In genomic region chr1:244813327-244813726, GRCh38 we compare ENCODE assay signal across 27 cellular contexts.
"Had no signal": no experiment of that assay in that cellular context is flagged by ENCODE, and none has a peak within 500 bp of the region (broad histone marks: within the 10 kb centered on the region; RNA-seq: fewer than 3 reads in every experiment).

No MANE protein-coding gene starts in this region.

- H3K27ac Mint-ChIP-seq: naive thymus-derived CD4-positive, alpha-beta T cell; nephron; neural progenitor cell; stimulated activated naive CD8-positive, alpha-beta T cell treated with anti-CD3 and anti-CD28 coated beads, Interleukin-15, Interleukin-2, amounts not matched to agents 100 ng/mL and 50 ng/mL, for 24 hours had no signal

- H3K4me1 ChIP-seq: esophagus muscularis mucosa, foreskin keratinocyte, gastroesophageal sphincter, neural progenitor cell, prostate gland, right atrium auricular region, sigmoid colon, tibial nerve, upper lobe of right lung, uterus had no signal

- H3K9me3 Mint-ChIP-seq: memory B cell; naive thymus-derived CD4-positive, alpha-beta T cell; nephron; neural progenitor cell; stimulated activated naive B cell treated with anti-CD40 and anti-IgM and Interleukin-4, amounts not matched to agents 10 μg/mL and 1 μg/mL and 100 μg/mL, for 72 hours; stimulated activated naive CD8-positive, alpha-beta T cell treated with anti-CD3 and anti-CD28 coated beads, Interleukin-15, Interleukin-2, amounts not matched to agents 100 ng/mL and 50 ng/mL, for 24 hours had no signal

- H3K36me3 Mint-ChIP-seq: memory B cell, neural progenitor cell had no signal

- H3K4me1 Mint-ChIP-seq: nephron had no signal

- H3K9ac ChIP-seq: neural progenitor cell had no signal

- H3K4me2 ChIP-seq: hepatocyte, neural progenitor cell had no signal

- H2AFZ ChIP-seq: hepatocyte, neural progenitor cell had no signal

- ATAC-seq: foreskin keratinocyte; gastroesophageal sphincter; heart left ventricle; left lobe of liver; naive thymus-derived CD4-positive, alpha-beta T cell; stimulated activated naive B cell treated with anti-CD40 and anti-IgM and Interleukin-4, amounts not matched to agents 10 μg/mL and 1 μg/mL and 100 μg/mL, for 72 hours; upper lobe of right lung had no signal

- H3K27me3 Mint-ChIP-seq: memory B cell; stimulated activated naive B cell treated with anti-CD40 and anti-IgM and Interleukin-4, amounts not matched to agents 10 μg/mL and 1 μg/mL and 100 μg/mL, for 72 hours; stimulated activated naive CD8-positive, alpha-beta T cell treated with anti-CD3 and anti-CD28 coated beads, Interleukin-15, Interleukin-2, amounts not matched to agents 100 ng/mL and 50 ng/mL, for 24 hours had no signal

- H3K4me3 Mint-ChIP-seq: memory B cell; naive thymus-derived CD4-positive, alpha-beta T cell; nephron; neural progenitor cell; stimulated activated naive B cell treated with anti-CD40 and anti-IgM and Interleukin-4, amounts not matched to agents 10 μg/mL and 1 μg/mL and 100 μg/mL, for 72 hours; stimulated activated naive CD8-positive, alpha-beta T cell treated with anti-CD3 and anti-CD28 coated beads, Interleukin-15, Interleukin-2, amounts not matched to agents 100 ng/mL and 50 ng/mL, for 24 hours had no signal

- H3K27ac ChIP-seq: dorsolateral prefrontal cortex, esophagus muscularis mucosa, foreskin keratinocyte, gastroesophageal sphincter, heart left ventricle, hepatocyte, neural progenitor cell, prostate gland, right atrium auricular region, sigmoid colon, thoracic aorta, tibial nerve, upper lobe of right lung, uterus had no signal

- H3K27me3 ChIP-seq: dorsolateral prefrontal cortex, right atrium auricular region, sigmoid colon, tibial nerve, upper lobe of right lung, uterus had no signal

- H3K36me3 ChIP-seq: esophagus muscularis mucosa, gastroesophageal sphincter, heart left ventricle, neural progenitor cell, prostate gland, right atrium auricular region, sigmoid colon, thoracic aorta, tibial nerve, upper lobe of right lung, uterus had no signal

- DNase-seq: dorsolateral prefrontal cortex; effector CD4-positive, alpha-beta T cell; foreskin keratinocyte; heart left ventricle; kidney; midbrain; naive thymus-derived CD4-positive, alpha-beta T cell; sigmoid colon; stimulated activated CD4-positive, alpha-beta T cell treated with anti-CD3 and anti-CD28 coated beads, Interleukin-4, amount 100 ng/mL, for 4 hours; stimulated activated naive B cell treated with anti-CD40 and anti-IgM and Interleukin-4, amounts not matched to agents 10 μg/mL and 1 μg/mL and 100 μg/mL, for 72 hours; upper lobe of right lung; uterus had no signal

- H3K9me3 ChIP-seq: esophagus muscularis mucosa, gastroesophageal sphincter, heart left ventricle, prostate gland, right atrium auricular region, sigmoid colon, thoracic aorta, tibial nerve, upper lobe of right lung, uterus had no signal

- H3K79me2 ChIP-seq: hepatocyte had no signal

- FAIRE-seq: colon, endothelial cell of umbilical vein, kidney had no signal

- H3K4me3 ChIP-seq: dorsolateral prefrontal cortex, esophagus muscularis mucosa, gastroesophageal sphincter, heart left ventricle, hepatocyte, lung, neural progenitor cell, prostate gland, right atrium auricular region, sigmoid colon, thoracic aorta, tibial nerve, upper lobe of right lung, uterus had no signal
